8 cellular contexts compared by ENCODE assay signal in genomic region chr12:47828967-47829482, GRCh38. TPM values are rescaled to one million over a fixed set of nuclear protein-coding genes. Genes with fewer than 3 reads are reported as not detected.
A peak's percentile ranks its signal among the peaks of the same experiment; 100 is the strongest.
DNase-seq lines count a peak whose midpoint lies in the region; ATAC-seq and TF ChIP-seq lines count a peak whose summit lies in the region.

No MANE protein-coding gene starts in this region.

- no CpG with 5 or more reads among the region's 7 CpGs for WGBS in trophoblast cell (ENCODE audit: extremely low coverage, insufficient coverage, insufficient read length)

- H4K91ac ChIP-seq in trophoblast cell (ENCODE audit: low read depth, low read length), result peak overlapping the region; percentile 82

- H2AFZ ChIP-seq in fibroblast of lung (ENCODE audit: low read length), result peak overlapping the region; percentile 60
- H2AFZ ChIP-seq in trophoblast cell (ENCODE audit: insufficient read depth, low read length, poor library complexity), result peak overlapping the region; percentile 9

- H2AK5ac ChIP-seq in trophoblast cell (ENCODE audit: low read length), result no peak overlapping the region

- H4K20me1 ChIP-seq in fibroblast of lung (ENCODE audit: control insufficient read depth, extremely low read depth, insufficient read depth, low read length), result no peaks in the 10 kb centered on the region

- H3K4me3 ChIP-seq in fibroblast of lung (replicated peaks in 1 of 4; ENCODE audit: control extremely low read depth in 1 of 4, insufficient read depth in 1 of 4, low read depth in 3 of 4, low read length in 4 of 4), result no peak overlapping the region
- H3K4me3 ChIP-seq in trophoblast cell (ENCODE audit: low read depth, low read length), result no peak overlapping the region

- TF ChIP-seq CTCF in fibroblast of lung (conservative IDR thresholded peaks at IDR 0.05 in 1 of 2, IDR thresholded peaks at IDR 0.05 in 1 of 2; ENCODE audit: low read depth in 1 of 2, low read length in 2 of 2), result no peak

- H3K79me1 ChIP-seq in trophoblast cell (ENCODE audit: low read length), result peaks cover 18% of the 10 kb centered on the region

- peak overlapping the region; percentile 74 for H2BK120ac ChIP-seq in trophoblast cell (ENCODE audit: insufficient read depth, low read length, poor library complexity)

- peak overlapping the region; percentile 16 for H3K14ac ChIP-seq in trophoblast cell (ENCODE audit: low read length)

- H2BK12ac ChIP-seq in trophoblast cell (ENCODE audit: low read length), result peak overlapping the region; percentile 83

- peaks cover 9% of the 10 kb centered on the region for H3K4me1 ChIP-seq in fibroblast of lung (ENCODE audit: control insufficient read depth, extremely low read depth, insufficient read depth, low read length)
- peaks cover 19 to 22% of the 10 kb centered on the region in 2 experiments for H3K4me1 ChIP-seq in trophoblast cell (ENCODE audit: control insufficient read depth in 1 of 2, insufficient read depth in 2 of 2, low read length in 2 of 2)

- H3K9me3 ChIP-seq in fibroblast of lung (ENCODE audit: control insufficient read depth, insufficient read depth, low read depth, low read length) (no peaks in the 10 kb centered on the region), trophoblast cell (ENCODE audit: insufficient read depth, low read depth, low read length) (no peaks in the 10 kb centered on the region)

- peak overlapping the region; percentile 1 for H2BK5ac ChIP-seq in trophoblast cell (ENCODE audit: low read depth, low read length, poor library complexity)

- no peak overlapping the region for H3K4ac ChIP-seq in trophoblast cell (ENCODE audit: low read depth, low read length)

- H3K27me3 ChIP-seq in fibroblast of lung (ENCODE audit: control insufficient read depth, insufficient read depth, low read length), result no peaks in the 10 kb centered on the region
- no peaks in the 10 kb centered on the region for H3K27me3 ChIP-seq in trophoblast cell (ENCODE audit: insufficient read depth, low read length)

- H3K79me2 ChIP-seq in fibroblast of lung (ENCODE audit: control insufficient read depth, insufficient read depth, low read length) (no peaks in the 10 kb centered on the region), trophoblast cell (ENCODE audit: control insufficient read depth, insufficient read depth, low read length, poor library complexity) (no peaks in the 10 kb centered on the region)

- H3K4me2 ChIP-seq in fibroblast of lung (ENCODE audit: extremely low read depth, insufficient read depth, low read length) (no peak overlapping the region), trophoblast cell (ENCODE audit: low read length) (no peak overlapping the region)

- H3K9ac ChIP-seq in fibroblast of lung (ENCODE audit: insufficient read depth, low read length) (no peak overlapping the region), trophoblast cell (ENCODE audit: low read length) (no peak overlapping the region)

- H3K27ac ChIP-seq in fibroblast of lung (ENCODE audit: insufficient read depth, low read length), result peak overlapping the region; percentile 37
- peak overlapping the region; percentile 12 for H3K27ac ChIP-seq in trophoblast cell (ENCODE audit: low read depth, low read length)

- no peak for ATAC-seq in HG02852 (IDR thresholded peaks at IDR 0.05; ENCODE audit: unreplicated experiment)

- H3K23ac ChIP-seq in trophoblast cell (ENCODE audit: low read length), result no peak overlapping the region

- H3K18ac ChIP-seq in trophoblast cell (ENCODE audit: low read length), result peak overlapping the region; percentile 8

- H4K12ac ChIP-seq in trophoblast cell (ENCODE audit: low read depth, low read length), result no peak overlapping the region

- H4K8ac ChIP-seq in trophoblast cell (ENCODE audit: low read depth, low read length), result peak overlapping the region; percentile 64

- H3K36me3 ChIP-seq in fibroblast of lung (ENCODE audit: control insufficient read depth, insufficient read depth, low read length) (no peaks in the 10 kb centered on the region), trophoblast cell (ENCODE audit: control insufficient read depth in 1 of 2, insufficient read depth in 2 of 2, low read length in 2 of 2) (no peaks in the 10 kb centered on the region)

- DNase-seq in HCEC 1CT (peak; percentile 65), SW480 (ENCODE audit: low spot score) (peak; percentile 75), fibroblast of lung (ENCODE audit: low read depth in 2 of 2) (peak; percentile 57 to 70), trophoblast cell (no peak), NCI-H2227 treated with DMSO at 0.1 percent for 48 hours (lab: John Stamatoyannopoulos, UW) (no peak), midbrain (lab: John Stamatoyannopoulos, UW) (no peak)
- no peak for DNase-seq in central memory CD4-positive, alpha-beta T cell

RNA-seq across cellular contexts. Expression of gene HDAC7, which starts 9.3 kb away (rescaled TPM):
- 23.6 and 28.1 TPM in 2 replicates for total RNA-seq in fibroblast of lung
- polyA plus RNA-seq in fibroblast of lung, result 31.6 and 35.4 TPM in 2 replicates
- polyA plus RNA-seq in fibroblast of lung (2012), result 47.2 and 50.5 TPM in 2 replicates
- 94.8 and 140 TPM in 2 replicates for polyA minus RNA-seq in fibroblast of lung (ENCODE audit: low replicate concordance)
- polyA plus RNA-seq in trophoblast cell (2013), result 47.8 and 51.3 TPM in 2 replicates

RNA-seq across cellular contexts. Expression of gene SLC48A1, which starts 56.0 kb away (rescaled TPM):
- 12.8 and 18.7 TPM in 2 replicates for total RNA-seq in fibroblast of lung
- 8.9 and 9.0 TPM in 2 replicates for polyA plus RNA-seq in fibroblast of lung
- 12.1 and 13.2 TPM in 2 replicates for polyA plus RNA-seq in fibroblast of lung (2012)
- polyA minus RNA-seq in fibroblast of lung (ENCODE audit: low replicate concordance), result 20.9 and 22.7 TPM in 2 replicates
- 4.7 and 4.8 TPM in 2 replicates for polyA plus RNA-seq in trophoblast cell (2013)

Comparison
In these comparisons a context has a peak if more than half of its experiments do, and no peak if none do; other contexts are left out.
1. DNase-seq: peak in HCEC 1CT (single experiment), SW480 (single experiment) and fibroblast of lung (2 of 2); none in trophoblast cell (0 of 2), NCI-H2227 treated with DMSO at 0.1 percent for 48 hours (single experiment), midbrain (single experiment) and central memory CD4-positive, alpha-beta T cell (single experiment).